Comparison of ENCODE assay signal across 34 cellular contexts in the genomic region with DNA sequence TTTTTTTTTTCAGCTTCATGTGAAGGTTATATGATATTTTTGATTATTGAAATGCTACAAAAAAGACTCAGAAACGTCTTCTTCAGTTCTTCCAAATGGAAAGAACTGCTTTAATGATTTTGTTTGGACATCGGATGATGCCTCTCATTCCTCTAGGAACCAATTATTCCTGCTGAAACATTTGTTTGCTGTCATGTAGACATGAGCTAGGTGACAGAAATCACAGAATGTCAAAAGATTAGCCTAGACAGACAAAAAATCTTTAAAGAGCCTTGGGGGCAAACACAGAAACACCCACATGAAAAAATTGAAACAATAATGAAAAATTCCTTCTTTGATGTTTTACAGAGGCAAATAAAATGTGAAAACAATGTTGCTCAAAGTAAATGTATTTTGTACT.
"Had no signal": no experiment of that assay in that cellular context is flagged by ENCODE, and none has a peak within 500 bp of the region (broad histone marks: within the 10 kb centered on the region; RNA-seq: fewer than 3 reads in every experiment).

No MANE protein-coding gene starts in this region.

- DNase-seq: Karpas-422, Kasumi-1, MG63, MM.1S, MV-4-11, NCI-H1048, NCI-H1092, NCI-H1092 treated with DMSO at 0.1 percent for 48 hours, NCI-H1105, NCI-H1105 treated with DMSO at 0.1 percent for 48 hours, NCI-H1417, NCI-H1417 treated with DMSO at 0.1 percent for 48 hours, NCI-H1436, NCI-H1436 treated with DMSO at 0.1 percent for 48 hours, NCI-H146, NCI-H1694, NCI-H1694 treated with DMSO at 0.1 percent for 48 hours, NCI-H187, NCI-H187 treated with DMSO at 0.1 percent for 48 hours, NCI-H1930, NCI-H2029, NCI-H2029 treated with DMSO at 0.1 percent for 48 hours, NCI-H2081, NCI-H2081 treated with DMSO at 0.1 percent for 48 hours, NCI-H2107, NCI-H2171, NCI-H2171 treated with DMSO at 0.1 percent for 48 hours, NCI-H2227 treated with DMSO at 0.1 percent for 48 hours, NCI-H226, NCI-H345, NCI-H446, NCI-H446 treated with DMSO at 0.1 percent for 48 hours, NCI-H510A had no signal

- H3K9me3 ChIP-seq: MG63 had no signal

- H3K27ac ChIP-seq: KMS-11 had no signal

- H3K36me3 ChIP-seq: MG63 had no signal

- H3K4me2 ChIP-seq: KMS-11 had no signal

- H3K9ac ChIP-seq: KMS-11 had no signal

- H3K4me3 ChIP-seq: MG63 had no signal

- H3K27me3 ChIP-seq: MG63 had no signal
